Comparison of ENCODE assay signal across 1 cellular context in genomic region chr16:67173808-67174705, GRCh38.
TF ChIP-seq lines count a peak whose summit lies in the region.

No MANE protein-coding gene starts in this region.

TF ChIP-seq in HEK293, 187 proteins besides CTCF, POLR2A, EP300 and RAD21 (continued from another document and continues in another):
- TF ChIP-seq ZBTB8A (tag by site-specific recombination; IDR thresholded peaks at IDR 0.05) (peak; percentile 81), ZNF394 (tag by site-specific recombination; IDR thresholded peaks at IDR 0.05; ENCODE audit: borderline replicate concordance) (no peak; the same call in 1 of the 2 replicates), ZNF785 (tag by site-specific recombination; IDR thresholded peaks at IDR 0.05) (no peak), ZBTB11 (tag by site-specific recombination; conservative IDR thresholded peaks at IDR 0.05; ENCODE audit: low read depth) (peak; percentile 59), ZNF404 (tag by site-specific recombination; IDR thresholded peaks at IDR 0.05) (no peak), ZNF184 (tag by site-specific recombination; IDR thresholded peaks at IDR 0.05) (no peak), ZNF571 (tag by site-specific recombination; IDR thresholded peaks at IDR 0.05) (no peak), ZNF354C (tag by site-specific recombination; IDR thresholded peaks at IDR 0.05; ENCODE audit: borderline replicate concordance, low read depth) (no peak), ZNF837 (tag by site-specific recombination; IDR thresholded peaks at IDR 0.05) (no peak), KLF9 (tag by site-specific recombination; IDR thresholded peaks at IDR 0.05; ENCODE audit: low read depth) (peak; percentile 34; the same call in 1 of the 2 replicates), ZSCAN16 (tag by site-specific recombination; IDR thresholded peaks at IDR 0.05) (no peak), ZSCAN18 (tag by site-specific recombination; IDR thresholded peaks at IDR 0.05) (no peak), TSHZ1 (tag by site-specific recombination; IDR thresholded peaks at IDR 0.05; ENCODE audit: borderline replicate concordance) (no peak), EGR2 (tag by site-specific recombination; IDR thresholded peaks at IDR 0.05; ENCODE audit: low read depth) (peak; percentile 39; the same call in 1 of the 2 replicates), ZNF530 (tag by site-specific recombination; IDR thresholded peaks at IDR 0.05; ENCODE audit: low read depth) (no peak), ZNF202 (tag by site-specific recombination; IDR thresholded peaks at IDR 0.05; ENCODE audit: borderline replicate concordance) (no peak), ZNF121 (tag by site-specific recombination; IDR thresholded peaks at IDR 0.05) (peak; percentile 94), ZFP3 (tag by site-specific recombination; IDR thresholded peaks at IDR 0.05; ENCODE audit: low read depth) (no peak), ZNF274 (IDR thresholded peaks at IDR 0.05; ENCODE audit: low read length) (no peak), ZNF274 (tag by site-specific recombination; IDR thresholded peaks at IDR 0.05; ENCODE audit: borderline replicate concordance) (no peak), ZNF529 (tag by site-specific recombination; IDR thresholded peaks at IDR 0.05; ENCODE audit: insufficient replicate concordance) (no peak), SCRT1 (tag by site-specific recombination; IDR thresholded peaks at IDR 0.05; ENCODE audit: borderline replicate concordance) (no peak), SP3 (tag by site-specific recombination; IDR thresholded peaks at IDR 0.05) (peak; percentile 56; the same call in 1 of the 2 replicates), KLF1 (tag by site-specific recombination; IDR thresholded peaks at IDR 0.05) (peak; percentile 57), ZNF155 (tag by site-specific recombination; IDR thresholded peaks at IDR 0.05) (no peak), ZIC2 (tag by site-specific recombination; IDR thresholded peaks at IDR 0.05) (peak; percentile 84), ZNF335 (tag by site-specific recombination; conservative IDR thresholded peaks at IDR 0.05) (peak; percentile 100), ZNF169 (tag by site-specific recombination; IDR thresholded peaks at IDR 0.05) (no peak), ZNF366 (tag by site-specific recombination; conservative IDR thresholded peaks at IDR 0.05) (no peak), ZNF398 (tag by site-specific recombination; IDR thresholded peaks at IDR 0.05) (peak; percentile 29; the same call in 1 of the 2 replicates), ZBTB17 (tag by site-specific recombination; IDR thresholded peaks at IDR 0.05) (peak; percentile 91), ZNF549 (tag by site-specific recombination; IDR thresholded peaks at IDR 0.05) (peak; percentile 83), INSM2 (tag by site-specific recombination; IDR thresholded peaks at IDR 0.05) (no peak), ZEB2 (tag by site-specific recombination; IDR thresholded peaks at IDR 0.05) (0 out of 2 replicates have a peak, but pooled peaks have one; percentile 7)
- TF ChIP-seq, protein P1, sequence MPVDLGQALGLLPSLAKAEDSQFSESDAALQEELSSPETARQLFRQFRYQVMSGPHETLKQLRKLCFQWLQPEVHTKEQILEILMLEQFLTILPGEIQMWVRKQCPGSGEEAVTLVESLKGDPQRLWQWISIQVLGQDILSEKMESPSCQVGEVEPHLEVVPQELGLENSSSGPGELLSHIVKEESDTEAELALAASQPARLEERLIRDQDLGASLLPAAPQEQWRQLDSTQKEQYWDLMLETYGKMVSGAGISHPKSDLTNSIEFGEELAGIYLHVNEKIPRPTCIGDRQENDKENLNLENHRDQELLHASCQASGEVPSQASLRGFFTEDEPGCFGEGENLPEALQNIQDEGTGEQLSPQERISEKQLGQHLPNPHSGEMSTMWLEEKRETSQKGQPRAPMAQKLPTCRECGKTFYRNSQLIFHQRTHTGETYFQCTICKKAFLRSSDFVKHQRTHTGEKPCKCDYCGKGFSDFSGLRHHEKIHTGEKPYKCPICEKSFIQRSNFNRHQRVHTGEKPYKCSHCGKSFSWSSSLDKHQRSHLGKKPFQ (tag by site-specific recombination; IDR thresholded peaks at IDR 0.05) = no peak
- TF ChIP-seq, protein P2, sequence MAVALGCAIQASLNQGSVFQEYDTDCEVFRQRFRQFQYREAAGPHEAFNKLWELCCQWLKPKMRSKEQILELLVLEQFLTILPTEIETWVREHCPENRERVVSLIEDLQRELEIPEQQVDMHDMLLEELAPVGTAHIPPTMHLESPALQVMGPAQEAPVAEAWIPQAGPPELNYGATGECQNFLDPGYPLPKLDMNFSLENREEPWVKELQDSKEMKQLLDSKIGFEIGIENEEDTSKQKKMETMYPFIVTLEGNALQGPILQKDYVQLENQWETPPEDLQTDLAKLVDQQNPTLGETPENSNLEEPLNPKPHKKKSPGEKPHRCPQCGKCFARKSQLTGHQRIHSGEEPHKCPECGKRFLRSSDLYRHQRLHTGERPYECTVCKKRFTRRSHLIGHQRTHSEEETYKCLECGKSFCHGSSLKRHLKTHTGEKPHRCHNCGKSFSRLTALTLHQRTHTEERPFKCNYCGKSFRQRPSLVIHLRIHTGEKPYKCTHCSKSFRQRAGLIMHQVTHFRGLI (tag by site-specific recombination; IDR thresholded peaks at IDR 0.05) = peak; percentile 88
- TF ChIP-seq, protein P3, sequence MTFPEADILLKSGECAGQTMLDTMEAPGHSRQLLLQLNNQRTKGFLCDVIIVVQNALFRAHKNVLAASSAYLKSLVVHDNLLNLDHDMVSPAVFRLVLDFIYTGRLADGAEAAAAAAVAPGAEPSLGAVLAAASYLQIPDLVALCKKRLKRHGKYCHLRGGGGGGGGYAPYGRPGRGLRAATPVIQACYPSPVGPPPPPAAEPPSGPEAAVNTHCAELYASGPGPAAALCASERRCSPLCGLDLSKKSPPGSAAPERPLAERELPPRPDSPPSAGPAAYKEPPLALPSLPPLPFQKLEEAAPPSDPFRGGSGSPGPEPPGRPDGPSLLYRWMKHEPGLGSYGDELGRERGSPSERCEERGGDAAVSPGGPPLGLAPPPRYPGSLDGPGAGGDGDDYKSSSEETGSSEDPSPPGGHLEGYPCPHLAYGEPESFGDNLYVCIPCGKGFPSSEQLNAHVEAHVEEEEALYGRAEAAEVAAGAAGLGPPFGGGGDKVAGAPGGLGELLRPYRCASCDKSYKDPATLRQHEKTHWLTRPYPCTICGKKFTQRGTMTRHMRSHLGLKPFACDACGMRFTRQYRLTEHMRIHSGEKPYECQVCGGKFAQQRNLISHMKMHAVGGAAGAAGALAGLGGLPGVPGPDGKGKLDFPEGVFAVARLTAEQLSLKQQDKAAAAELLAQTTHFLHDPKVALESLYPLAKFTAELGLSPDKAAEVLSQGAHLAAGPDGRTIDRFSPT (tag by site-specific recombination; IDR thresholded peaks at IDR 0.05) = 0 out of 2 replicates have a peak, but pooled peaks have one; percentile 36
- TF ChIP-seq, protein P4, sequence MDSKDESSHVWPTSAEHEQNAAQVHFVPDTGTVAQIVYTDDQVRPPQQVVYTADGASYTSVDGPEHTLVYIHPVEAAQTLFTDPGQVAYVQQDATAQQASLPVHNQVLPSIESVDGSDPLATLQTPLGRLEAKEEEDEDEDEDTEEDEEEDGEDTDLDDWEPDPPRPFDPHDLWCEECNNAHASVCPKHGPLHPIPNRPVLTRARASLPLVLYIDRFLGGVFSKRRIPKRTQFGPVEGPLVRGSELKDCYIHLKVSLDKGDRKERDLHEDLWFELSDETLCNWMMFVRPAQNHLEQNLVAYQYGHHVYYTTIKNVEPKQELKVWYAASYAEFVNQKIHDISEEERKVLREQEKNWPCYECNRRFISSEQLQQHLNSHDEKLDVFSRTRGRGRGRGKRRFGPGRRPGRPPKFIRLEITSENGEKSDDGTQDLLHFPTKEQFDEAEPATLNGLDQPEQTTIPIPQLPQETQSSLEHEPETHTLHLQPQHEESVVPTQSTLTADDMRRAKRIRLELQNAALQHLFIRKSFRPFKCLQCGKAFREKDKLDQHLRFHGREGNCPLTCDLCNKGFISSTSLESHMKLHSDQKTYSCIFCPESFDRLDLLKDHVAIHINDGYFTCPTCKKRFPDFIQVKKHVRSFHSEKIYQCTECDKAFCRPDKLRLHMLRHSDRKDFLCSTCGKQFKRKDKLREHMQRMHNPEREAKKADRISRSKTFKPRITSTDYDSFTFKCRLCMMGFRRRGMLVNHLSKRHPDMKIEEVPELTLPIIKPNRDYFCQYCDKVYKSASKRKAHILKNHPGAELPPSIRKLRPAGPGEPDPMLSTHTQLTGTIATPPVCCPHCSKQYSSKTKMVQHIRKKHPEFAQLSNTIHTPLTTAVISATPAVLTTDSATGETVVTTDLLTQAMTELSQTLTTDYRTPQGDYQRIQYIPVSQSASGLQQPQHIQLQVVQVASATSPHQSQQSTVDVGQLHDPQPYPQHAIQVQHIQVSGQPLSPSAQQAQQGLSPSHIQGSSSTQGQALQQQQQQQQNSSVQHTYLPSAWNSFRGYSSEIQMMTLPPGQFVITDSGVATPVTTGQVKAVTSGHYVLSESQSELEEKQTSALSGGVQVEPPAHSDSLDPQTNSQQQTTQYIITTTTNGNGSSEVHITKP (tag by site-specific recombination; IDR thresholded peaks at IDR 0.05) = peak; percentile 41; the same call in 1 of the 2 replicates
